ENCODE assay signal across 18 cellular contexts in genomic region chr4:156137971-156138581, GRCh38.
DNase-seq lines count a peak whose midpoint lies in the region; ATAC-seq, FAIRE-seq and TF ChIP-seq lines count a peak whose summit lies in the region.
"Had no signal": no experiment of that assay in that cellular context is flagged by ENCODE, and none has a peak within 500 bp of the region (broad histone marks: within the 10 kb centered on the region; RNA-seq: fewer than 3 reads in every experiment).

No MANE protein-coding gene starts in this region.

- H4K20me1 ChIP-seq in astrocyte (ENCODE audit: insufficient read depth, low read length) (no peaks in the 10 kb centered on the region), neural cell (ENCODE audit: insufficient read depth) (no peaks in the 10 kb centered on the region)

- FAIRE-seq in astrocyte (lab: Jason Lieb, UNC): no peak
- FAIRE-seq: endothelial cell of umbilical vein, frontal cortex had no signal

- H2AFZ ChIP-seq in astrocyte (ENCODE audit: low read depth, low read length) (peak overlapping the region; percentile 38), neural cell (ENCODE audit: low read depth, low read length) (peak overlapping the region; percentile 43)

- DNase-seq in COLO668 (lab: John Stamatoyannopoulos, UW; ENCODE audit: unreplicated experiment) (peak; percentile 49), NCI-H1930 (lab: John Stamatoyannopoulos, UW) (peak; percentile 64 to 85), astrocyte (ENCODE audit: low read depth) (no peak), NCI-H1105 (lab: John Stamatoyannopoulos, UW) (no peak)
- no peak for DNase-seq in activated CD8-positive, alpha-beta memory T cell treated with anti-CD3 and anti-CD28 coated beads, Interleukin-2, amount 50 U/mL, for 4 hours
- no peak for DNase-seq in NK-92 treated with Interleukin-12 subunit alpha and Interleukin-12 subunit beta, amount 100 ng/mL, for 24 hours (lab: John Stamatoyannopoulos, UW)
- DNase-seq: activated T-cell treated with anti-CD3 and anti-CD28 coated beads, Interleukin-2, amount 50 U/mL, for 72 hours; CD8-positive, alpha-beta T cell; cerebellar nuclear complex; NCI-H2029 treated with DMSO at 0.1 percent for 48 hours; SJCRH30; stimulated activated CD4-positive, alpha-beta T cell treated with anti-CD3 and anti-CD28 coated beads, Interleukin-12 subunit alpha, Interleukin-12 subunit beta, amount 100 ng/mL, for 4 hours; T1000 had no signal

- H3K36me3 ChIP-seq in astrocyte (ENCODE audit: insufficient read depth, low read length) (no peaks in the 10 kb centered on the region), neural cell (ENCODE audit: insufficient read depth, low read length) (no peaks in the 10 kb centered on the region)
- H3K36me3 ChIP-seq: SJCRH30 had no signal

- H3K4me2 ChIP-seq in astrocyte (ENCODE audit: low read length) (no peak overlapping the region), neural cell (ENCODE audit: low read length) (peak overlapping the region; percentile 11)

- H3K4me3 ChIP-seq in astrocyte (ENCODE audit: insufficient read depth, low read depth, low read length) (no peak overlapping the region), neural cell (ENCODE audit: low read length) (peak overlapping the region; percentile 34)
- H3K4me3 ChIP-seq: lung, SJCRH30 had no signal

- peaks cover 11% of the 10 kb centered on the region for H3F3A ChIP-seq in neural cell (ENCODE audit: insufficient read depth, low read length, poor library complexity, severe bottlenecking)

- no peaks in the 10 kb centered on the region for H3K9me2 ChIP-seq in neural cell (ENCODE audit: insufficient read depth, low read length)

- H3K79me2 ChIP-seq in astrocyte (ENCODE audit: insufficient read depth, low read length): no peaks in the 10 kb centered on the region
- H3K79me2 ChIP-seq in neural cell (replicated peaks; ENCODE audit: insufficient read depth, low read length): no peaks in the 10 kb centered on the region

- H3K4me1 Mint-ChIP-seq in astrocyte (ENCODE audit: low read depth, unreplicated experiment): no peaks in the 10 kb centered on the region

- H3K27me3 ChIP-seq in astrocyte (ENCODE audit: insufficient read depth, low read length): no peaks in the 10 kb centered on the region
- no peaks in the 10 kb centered on the region for H3K27me3 ChIP-seq in neural cell (ENCODE audit: insufficient read depth, low read depth, low read length)
- H3K27me3 ChIP-seq: SJCRH30 had no signal

- H3K9ac ChIP-seq in astrocyte (ENCODE audit: low read length): no peak overlapping the region
- peak overlapping the region; percentile 62 for H3K9ac ChIP-seq in neural cell (ENCODE audit: low read length)

- ATAC-seq in GM18909 (IDR thresholded peaks at IDR 0.05; ENCODE audit: poor library complexity, unreplicated experiment): no peak
- ATAC-seq: activated T-cell treated with anti-CD3 and anti-CD28 coated beads, Interleukin-2, amount 50 U/mL, for 72 hours; CD8-positive, alpha-beta T cell had no signal

- H3K4me3 Mint-ChIP-seq in astrocyte (ENCODE audit: unreplicated experiment): no peak overlapping the region
- H3K4me3 Mint-ChIP-seq: activated T-cell treated with anti-CD3 and anti-CD28 coated beads, Interleukin-2, amount 50 U/mL, for 72 hours; CD8-positive, alpha-beta T cell had no signal

- H3K27ac Mint-ChIP-seq in astrocyte (ENCODE audit: unreplicated experiment): no peak overlapping the region
- H3K27ac Mint-ChIP-seq: activated T-cell treated with anti-CD3 and anti-CD28 coated beads, Interleukin-2, amount 50 U/mL, for 72 hours; CD8-positive, alpha-beta T cell had no signal

- H3K9me3 ChIP-seq in astrocyte (ENCODE audit: insufficient read depth, low read depth, low read length) (no peaks in the 10 kb centered on the region), neural cell (ENCODE audit: low read length) (no peaks in the 10 kb centered on the region)
- H3K9me3 ChIP-seq: SJCRH30 had no signal

- peak; percentile 24 for TF ChIP-seq RAD21 in neural cell (conservative IDR thresholded peaks at IDR 0.05)

- H3K4me1 ChIP-seq in astrocyte (ENCODE audit: insufficient read depth, low read length): no peaks in the 10 kb centered on the region
- H3K4me1 ChIP-seq: SJCRH30 had no signal

- H3K36me3 Mint-ChIP-seq in astrocyte (ENCODE audit: low read depth, unreplicated experiment): no peaks in the 10 kb centered on the region
- H3K36me3 Mint-ChIP-seq: CD8-positive, alpha-beta T cell had no signal

- H3K9me3 Mint-ChIP-seq in astrocyte (ENCODE audit: unreplicated experiment): no peaks in the 10 kb centered on the region

- peak; percentile 63 for TF ChIP-seq EP300 in neural cell (conservative IDR thresholded peaks at IDR 0.05; ENCODE audit: poor library complexity, severe bottlenecking)

- H3K27ac ChIP-seq in astrocyte (ENCODE audit: low read depth, low read length) (no peak overlapping the region), neural cell (ENCODE audit: low read length) (peak overlapping the region; percentile 86)
- H3K27ac ChIP-seq: SJCRH30 had no signal

- H3K27me3 Mint-ChIP-seq in astrocyte (ENCODE audit: low read depth, unreplicated experiment): no peaks in the 10 kb centered on the region

- TF ChIP-seq CTCF in astrocyte (IDR thresholded peaks at IDR 0.05; ENCODE audit: insufficient read depth, low read depth, low read length) (no peak), neural cell (IDR thresholded peaks at IDR 0.05; ENCODE audit: poor library complexity, severe bottlenecking) (no peak)

TF ChIP-seq in neural cell, 6 proteins besides CTCF, POLR2A, EP300 and RAD21:
- TF ChIP-seq SMC3 (conservative IDR thresholded peaks at IDR 0.05; ENCODE audit: poor library complexity): no peak
- TF ChIP-seq TAF1 (IDR thresholded peaks at IDR 0.05; ENCODE audit: low read depth): no peak
- no peak for TF ChIP-seq EZH2 (IDR thresholded peaks at IDR 0.05; ENCODE audit: borderline replicate concordance, insufficient read depth, low read length, poor library complexity, severe bottlenecking)
- no peak for TF ChIP-seq POLR2AphosphoS5 (IDR thresholded peaks at IDR 0.05)

Comparison
In these comparisons a context has a peak if more than half of its experiments do, and no peak if none do; other contexts are left out.
1. DNase-seq: peak in COLO668 (single experiment) and NCI-H1930 (2 of 2); none in astrocyte (single experiment), activated CD8-positive, alpha-beta memory T cell treated with anti-CD3 and anti-CD28 coated beads, Interleukin-2, amount 50 U/mL, for 4 hours (single experiment), NK-92 treated with Interleukin-12 subunit alpha and Interleukin-12 subunit beta, amount 100 ng/mL, for 24 hours (single experiment) and NCI-H1105 (single experiment).